Comparison of ENCODE assay signal across 16 cellular contexts in the genomic region with DNA sequence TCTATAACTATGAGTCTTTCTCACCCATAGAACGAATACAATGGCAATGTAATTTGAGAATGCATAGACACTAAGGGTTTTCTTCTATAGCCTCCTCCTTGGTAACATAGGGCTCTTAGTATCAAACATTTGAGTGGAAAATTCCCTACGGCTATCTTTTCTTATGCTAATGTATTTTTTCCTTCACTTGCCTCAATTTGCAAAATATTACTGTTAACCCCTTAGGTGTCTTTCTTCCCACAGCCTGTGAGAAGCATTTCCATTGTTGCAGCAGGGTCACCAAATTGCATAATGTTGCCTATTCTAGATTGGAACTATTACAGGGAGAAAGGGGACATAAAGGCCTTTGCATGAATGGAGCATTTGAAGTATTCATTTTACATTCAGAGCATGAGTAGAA.
"Had no signal": no experiment of that assay in that cellular context is flagged by ENCODE, and none has a peak within 500 bp of the region (broad histone marks: within the 10 kb centered on the region; RNA-seq: fewer than 3 reads in every experiment).

No MANE protein-coding gene starts in this region.

- H3K27ac Mint-ChIP-seq: activated naive CD8-positive, alpha-beta T cell treated with anti-CD3 and anti-CD28 coated beads for 36 hours; natural killer cell treated with Interleukin-12 subunit alpha and Interleukin-12 subunit beta and Interleukin-15 and Interleukin-18, amount 100 ng/mL, for 72 hours; stimulated activated memory B cell treated with anti-CD40 and anti-IgM and Interleukin-4, amounts not matched to agents 10 μg/mL and 1 μg/mL and 100 μg/mL, for 72 hours had no signal

- FAIRE-seq: islet of Langerhans had no signal

- H3K4me3 Mint-ChIP-seq: activated naive CD8-positive, alpha-beta T cell treated with anti-CD3 and anti-CD28 coated beads for 36 hours; natural killer cell treated with Interleukin-12 subunit alpha and Interleukin-12 subunit beta and Interleukin-15 and Interleukin-18, amount 100 ng/mL, for 72 hours; stimulated activated memory B cell treated with anti-CD40 and anti-IgM and Interleukin-4, amounts not matched to agents 10 μg/mL and 1 μg/mL and 100 μg/mL, for 72 hours had no signal

- DNase-seq: activated CD4-positive, alpha-beta T cell treated with anti-CD3 and anti-CD28 coated beads, Interleukin-2, amount 50 U/mL, for 48 hours; activated gamma-delta T cell treated with Interleukin-2 at 50 U/mL for 16 hours; activated naive CD8-positive, alpha-beta T cell treated with anti-CD3 and anti-CD28 coated beads for 36 hours; activated T-cell treated with anti-CD3 and anti-CD28 coated beads, Interleukin-2, amount 50 U/mL, for 48 hours; anterior cingulate cortex; dermis blood vessel endothelial cell; spleen; stimulated activated CD4-positive, alpha-beta T cell treated with anti-CD3 and anti-CD28 coated beads, Interleukin-1b, Interleukin-23, amount 100 ng/mL, for 48 hours; tibial artery; uterus had no signal

- H3K4me1 Mint-ChIP-seq: activated naive CD8-positive, alpha-beta T cell treated with anti-CD3 and anti-CD28 coated beads for 36 hours; stimulated activated memory B cell treated with anti-CD40 and anti-IgM and Interleukin-4, amounts not matched to agents 10 μg/mL and 1 μg/mL and 100 μg/mL, for 72 hours had no signal

- ATAC-seq: left lobe of liver; natural killer cell treated with Interleukin-12 subunit alpha and Interleukin-12 subunit beta and Interleukin-15 and Interleukin-18, amount 100 ng/mL, for 72 hours; sciatic nerve; stimulated activated memory B cell treated with anti-CD40 and anti-IgM and Interleukin-4, amounts not matched to agents 10 μg/mL and 1 μg/mL and 100 μg/mL, for 72 hours had no signal

- H3K36me3 Mint-ChIP-seq: activated naive CD8-positive, alpha-beta T cell treated with anti-CD3 and anti-CD28 coated beads for 36 hours; natural killer cell treated with Interleukin-12 subunit alpha and Interleukin-12 subunit beta and Interleukin-15 and Interleukin-18, amount 100 ng/mL, for 72 hours; stimulated activated memory B cell treated with anti-CD40 and anti-IgM and Interleukin-4, amounts not matched to agents 10 μg/mL and 1 μg/mL and 100 μg/mL, for 72 hours had no signal

- H3K36me3 ChIP-seq: breast epithelium, spleen, tibial artery, uterus had no signal

- H3K9me3 Mint-ChIP-seq: activated naive CD8-positive, alpha-beta T cell treated with anti-CD3 and anti-CD28 coated beads for 36 hours; natural killer cell treated with Interleukin-12 subunit alpha and Interleukin-12 subunit beta and Interleukin-15 and Interleukin-18, amount 100 ng/mL, for 72 hours had no signal

- H3K9me3 ChIP-seq: breast epithelium, spleen, tibial artery, uterus had no signal

- H3K27me3 ChIP-seq: breast epithelium, spleen, tibial artery, uterus had no signal

- H3K4me3 ChIP-seq: breast epithelium, spleen, tibial artery, uterus had no signal

- H3K27ac ChIP-seq: breast epithelium, spleen, tibial artery, uterus had no signal

- H3K4me1 ChIP-seq: breast epithelium, spleen, tibial artery, uterus had no signal
